11 cellular contexts compared by ENCODE assay signal in the genomic region with DNA sequence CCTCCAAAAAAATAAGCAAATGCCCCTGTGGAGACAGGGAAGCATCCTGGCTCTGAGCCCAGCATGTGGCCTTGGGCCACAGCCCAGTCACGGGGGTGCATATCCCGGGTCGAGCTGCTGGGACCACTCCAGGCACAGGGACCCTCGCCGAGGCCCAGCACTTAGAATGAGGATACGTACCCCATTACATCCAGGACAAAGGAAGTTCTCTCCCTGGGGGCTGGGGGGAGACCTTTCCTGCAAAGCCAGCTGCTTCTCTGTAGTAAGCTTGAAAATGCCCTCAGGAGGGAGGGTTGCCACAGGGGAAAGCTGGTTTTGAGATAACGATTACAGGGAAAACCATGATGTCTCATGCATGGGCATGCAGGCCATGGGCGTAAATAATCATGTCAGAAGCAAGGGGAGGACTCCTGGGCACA.
DNase-seq lines count a peak whose midpoint lies in the region; ATAC-seq, FAIRE-seq and TF ChIP-seq lines count a peak whose summit lies in the region.
"Had no signal": no experiment of that assay in that cellular context is flagged by ENCODE, and none has a peak within 500 bp of the region (broad histone marks: within the 10 kb centered on the region; RNA-seq: fewer than 3 reads in every experiment).

No MANE protein-coding gene starts in this region.

- no peak for TF ChIP-seq CTCF in liver (IDR thresholded peaks at IDR 0.05; ENCODE audit: low read depth, low read length, missing input control)
- no peak for TF ChIP-seq CTCF in HepG2 (CRISPR knock-in tag; IDR thresholded peaks at IDR 0.05)
- TF ChIP-seq CTCF in coronary artery (IDR thresholded peaks at IDR 0.05): no peak
- no peak for TF ChIP-seq CTCF in MM.1S (IDR thresholded peaks at IDR 0.05; ENCODE audit: low read length)

- no peaks in the 10 kb centered on the region for H3K9me2 ChIP-seq in MM.1S (replicated peaks; ENCODE audit: insufficient read depth, low read length)

- no peaks in the 10 kb centered on the region for H3F3A ChIP-seq in MM.1S (ENCODE audit: insufficient read depth, low read length)

- intact Hi-C loops in HepG2 (cut with micrococcal nuclease; ENCODE audit: unreplicated experiment): no loop called here

- TF ChIP-seq RAD21 in liver (IDR thresholded peaks at IDR 0.05) (no peak), HepG2 (CRISPR knock-in tag; IDR thresholded peaks at IDR 0.05) (no peak)

- no peak for FAIRE-seq in HepG2 (lab: Jason Lieb, UNC)

- peak overlapping the region; percentile 95 for H3K27ac Mint-ChIP-seq in memory B cell
- H3K27ac Mint-ChIP-seq in activated T-cell treated with anti-CD3 and anti-CD28 coated beads, Interleukin-2, amount 50 U/mL, for 72 hours: no peak overlapping the region

- H3K4me2 ChIP-seq in HepG2 (ENCODE audit: low read depth, low read length) (no peak overlapping the region), MM.1S (ENCODE audit: low read depth, low read length) (no peak overlapping the region)

- H3K79me2 ChIP-seq in HepG2 (ENCODE audit: insufficient read depth, low read length) (peaks cover 14% of the 10 kb centered on the region), MM.1S (ENCODE audit: low read length) (peaks cover 25% of the 10 kb centered on the region)

- H3K4me1 ChIP-seq in liver (ENCODE audit: control insufficient read depth in 4 of 4, insufficient read depth in 4 of 4, low read length in 3 of 4): peaks cover 10 to 41% (median 26%) of the 10 kb centered on the region in 4 donors
- no peaks in the 10 kb centered on the region for H3K4me1 ChIP-seq in HepG2 (ENCODE audit: insufficient read depth, low read length)
- 0 out of 2 replicates have a peak, but pooled peaks cover under 1% of the 10 kb centered on the region for H3K4me1 ChIP-seq in MM.1S (ENCODE audit: low read length)

- H4K20me1 ChIP-seq in HepG2 (ENCODE audit: insufficient read depth, low read length): 0 out of 2 replicates have a peak, but pooled peaks cover under 1% of the 10 kb centered on the region
- H4K20me1 ChIP-seq in MM.1S (ENCODE audit: insufficient read depth, low read length): no peaks in the 10 kb centered on the region

- 32% methylated on average over 8 of the region's 8 CpGs for WGBS in liver
- 81% methylated on average over 8 of the region's 8 CpGs for WGBS in HepG2 (ENCODE audit: low lambda C conversion rate)

- no peak for ATAC-seq in HepG2
- ATAC-seq in memory B cell (ENCODE audit: low read depth): no peak
- ATAC-seq in activated T-cell treated with anti-CD3 and anti-CD28 coated beads, Interleukin-2, amount 50 U/mL, for 72 hours (replicated peaks in 1 of 2): no peak

- H3K36me3 Mint-ChIP-seq in memory B cell: peaks cover 14% of the 10 kb centered on the region
- no peaks in the 10 kb centered on the region for H3K36me3 Mint-ChIP-seq in activated T-cell treated with anti-CD3 and anti-CD28 coated beads, Interleukin-2, amount 50 U/mL, for 72 hours (ENCODE audit: insufficient read depth in 2 of 2)

- H3K9me3 Mint-ChIP-seq in memory B cell: no peaks in the 10 kb centered on the region
- no peaks in the 10 kb centered on the region for H3K9me3 Mint-ChIP-seq in activated T-cell treated with anti-CD3 and anti-CD28 coated beads, Interleukin-2, amount 50 U/mL, for 72 hours

- H3K9me3 ChIP-seq in liver (ENCODE audit: control insufficient read depth in 4 of 4, low read length in 3 of 4): no peaks in the 10 kb centered on the region
- no peaks in the 10 kb centered on the region for H3K9me3 ChIP-seq in HepG2 (ENCODE audit: low read length)
- no peaks in the 10 kb centered on the region for H3K9me3 ChIP-seq in MM.1S (replicated peaks; ENCODE audit: insufficient read depth, low read length)

- DNase-seq in HepG2 (ENCODE audit: low spot score) (no peak), coronary artery (ENCODE audit: low spot score) (no peak), memory B cell (ENCODE audit: low spot score in 2 of 2) (no peak), GM19238 (ENCODE audit: insufficient read length, low spot score) (no peak), NCI-H524 treated with DMSO at 0.1 percent for 48 hours (lab: John Stamatoyannopoulos, UW) (no peak), MM.1S (no peak)
- DNase-seq in activated T-cell treated with anti-CD3 and anti-CD28 coated beads, Interleukin-2, amount 50 U/mL, for 72 hours: no peak
- DNase-seq: erythroblast, HCEC 1CT, T-helper 2 cell had no signal

- no peak overlapping the region for H3K9ac ChIP-seq in liver (ENCODE audit: low read depth in 1 of 2, low read length in 2 of 2)
- no peak overlapping the region for H3K9ac ChIP-seq in HepG2 (ENCODE audit: insufficient read depth, low read depth, low read length)
- H3K9ac ChIP-seq in MM.1S (ENCODE audit: low read length): no peak overlapping the region

- CTCF ChIA-PET in HepG2 (lab: Yijun Ruan, JAX; ENCODE audit: low intra/inter-chr PET ratio, low total read pairs): no interaction called here

- no TSS peak for BruUV-seq in HepG2 (replicated peaks; lab: Mats Ljungman, UMichigan)

- no peak overlapping the region for H2AFZ ChIP-seq in HepG2 (ENCODE audit: low read length)
- no peak overlapping the region for H2AFZ ChIP-seq in MM.1S (ENCODE audit: low read length)

- H3K27ac ChIP-seq in liver (ENCODE audit: low read depth in 1 of 2, low read length in 2 of 2) (peak overlapping the region; percentile 58 to 77), HepG2 (ENCODE audit: extremely low read length, insufficient read depth, low read length) (no peak overlapping the region), coronary artery (peak overlapping the region; percentile 21 to 71), MM.1S (ENCODE audit: low read length) (no peak overlapping the region)

- H3K4me3 Mint-ChIP-seq in memory B cell: no peak overlapping the region
- no peak overlapping the region for H3K4me3 Mint-ChIP-seq in activated T-cell treated with anti-CD3 and anti-CD28 coated beads, Interleukin-2, amount 50 U/mL, for 72 hours

- in situ Hi-C loops in HepG2 (cut with HindIII; ENCODE audit: extremely low pct_ligation_motif_present, low pct_unique_long_range_greater_than_20kb): no loop called here

- peaks cover 59% of the 10 kb centered on the region for H3K4me1 Mint-ChIP-seq in memory B cell
- H3K4me1 Mint-ChIP-seq in activated T-cell treated with anti-CD3 and anti-CD28 coated beads, Interleukin-2, amount 50 U/mL, for 72 hours (ENCODE audit: low read depth): peaks cover 31% of the 10 kb centered on the region

- POLR2A ChIA-PET in HepG2 (lab: Yijun Ruan, JAX): no interaction called here

- H3K27me3 ChIP-seq in liver (ENCODE audit: control insufficient read depth in 4 of 4, insufficient read depth in 4 of 4, low read length in 3 of 4) (no peaks in the 10 kb centered on the region), HepG2 (ENCODE audit: control insufficient read depth in 1 of 2, insufficient read depth in 2 of 2, low read length in 2 of 2) (no peaks in the 10 kb centered on the region), MM.1S (replicated peaks; ENCODE audit: insufficient read depth, low read length) (no peaks in the 10 kb centered on the region)

- H3K4me3 ChIP-seq in liver (ENCODE audit: low read depth in 1 of 3, low read length in 3 of 3) (no peak overlapping the region), HepG2 (replicated peaks in 1 of 3; ENCODE audit: insufficient read depth in 1 of 3, low read depth in 2 of 3, low read length in 3 of 3) (no peak overlapping the region), coronary artery (no peak overlapping the region), MM.1S (ENCODE audit: low read length) (no peak overlapping the region)

- TF ChIP-seq POLR2A in HepG2 (IDR thresholded peaks at IDR 0.05; ENCODE audit: insufficient read depth in 1 of 2, low read depth in 2 of 2, low read length in 2 of 2): no peak

- H3K27me3 Mint-ChIP-seq in memory B cell: no peaks in the 10 kb centered on the region
- no peaks in the 10 kb centered on the region for H3K27me3 Mint-ChIP-seq in activated T-cell treated with anti-CD3 and anti-CD28 coated beads, Interleukin-2, amount 50 U/mL, for 72 hours (ENCODE audit: low read depth)

- TF ChIP-seq EP300 in HepG2 (IDR thresholded peaks at IDR 0.05; ENCODE audit: low read depth in 2 of 2, low read length in 2 of 2) (no peak), HepG2 (CRISPR knock-in tag; IDR thresholded peaks at IDR 0.05; ENCODE audit: borderline replicate concordance) (no peak)

- H3K36me3 ChIP-seq in liver (ENCODE audit: control insufficient read depth in 4 of 4, insufficient read depth in 3 of 4, low read depth in 1 of 4, low read length in 3 of 4) (peaks cover 4 to 24% (median 12%) of the 10 kb centered on the region in 4 donors), HepG2 (replicated peaks in 1 of 2; ENCODE audit: control insufficient read depth in 1 of 2, insufficient read depth in 2 of 2, low read length in 2 of 2) (peaks cover 22 to 74% of the 10 kb centered on the region in 2 experiments; a peak in 4 of 5 replicates), MM.1S (replicated peaks; ENCODE audit: insufficient read depth, low read length) (no peaks in the 10 kb centered on the region)

TF ChIP-seq in liver, 16 proteins besides CTCF, POLR2A, EP300 and RAD21:
- TF ChIP-seq TAF1 (conservative IDR thresholded peaks at IDR 0.05): no peak
- TF ChIP-seq YY1 (IDR thresholded peaks at IDR 0.05): peak; percentile 36

TF ChIP-seq in HepG2, 621 proteins besides CTCF, POLR2A, EP300 and RAD21 (continues in another document):
- TF ChIP-seq, protein P1, sequence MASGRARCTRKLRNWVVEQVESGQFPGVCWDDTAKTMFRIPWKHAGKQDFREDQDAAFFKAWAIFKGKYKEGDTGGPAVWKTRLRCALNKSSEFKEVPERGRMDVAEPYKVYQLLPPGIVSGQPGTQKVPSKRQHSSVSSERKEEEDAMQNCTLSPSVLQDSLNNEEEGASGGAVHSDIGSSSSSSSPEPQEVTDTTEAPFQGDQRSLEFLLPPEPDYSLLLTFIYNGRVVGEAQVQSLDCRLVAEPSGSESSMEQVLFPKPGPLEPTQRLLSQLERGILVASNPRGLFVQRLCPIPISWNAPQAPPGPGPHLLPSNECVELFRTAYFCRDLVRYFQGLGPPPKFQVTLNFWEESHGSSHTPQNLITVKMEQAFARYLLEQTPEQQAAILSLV (CRISPR knock-in tag; IDR thresholded peaks at IDR 0.05; ENCODE audit: borderline replicate concordance): no peak
- TF ChIP-seq ZNF614 (CRISPR knock-in tag; IDR thresholded peaks at IDR 0.05; ENCODE audit: borderline replicate concordance): no peak

Comparison
In these comparisons a context has a peak if more than half of its experiments do, and no peak if none do; other contexts are left out.
1. H3K27ac ChIP-seq: peak in liver (2 of 2) and coronary artery (2 of 2); none in HepG2 (single experiment) and MM.1S (single experiment).